Comparison of ENCODE assay signal across 8 cellular contexts in genomic region chr4:125085-125820, GRCh38. TPM values are rescaled to one million over a fixed set of nuclear protein-coding genes. Genes with fewer than 3 reads are reported as not detected.
DNase-seq lines count a peak whose midpoint lies in the region; ATAC-seq and TF ChIP-seq lines count a peak whose summit lies in the region.

No MANE protein-coding gene starts in this region.

- 2 to 7% (median 4%) methylated on average over 34 of the region's 34 CpGs for WGBS in ovary, 3 donors

- peak overlapping the region; percentile 82 for H3K4me3 ChIP-seq in ovary

- no peaks in the 10 kb centered on the region for H3K27me3 ChIP-seq in ovary

- no peaks in the 10 kb centered on the region for H3K36me3 ChIP-seq in ovary

- TF ChIP-seq POLR2A in ovary (IDR thresholded peaks at IDR 0.05) = no peak

- TF ChIP-seq CTCF in ovary (IDR thresholded peaks at IDR 0.05) = no peak

- TF ChIP-seq EP300 in ovary (IDR thresholded peaks at IDR 0.05) = no peak

- H3K27ac Mint-ChIP-seq in activated naive CD4-positive, alpha-beta T cell treated with anti-CD3 and anti-CD28 coated beads, Interleukin-2, amount 50 U/mL, for 72 hours = peak overlapping the region; percentile 92 to 100

- DNase-seq in DMS53 (lab: John Stamatoyannopoulos, UW) (peak; percentile 88), NCI-H1092 treated with DMSO at 0.1 percent for 48 hours (lab: John Stamatoyannopoulos, UW) (peak; percentile 36), Right ventricle myocardium inferior (ENCODE audit: missing footprints) (peak; percentile 74), ovary (peak in 4 of 5 donors; percentile 20 to 53 (median 27)), SHP77 treated with DMSO at 0.1 percent for 48 hours (lab: John Stamatoyannopoulos, UW) (no peak)
- peak in 1 of 2 donors; percentile 36 for DNase-seq in activated naive CD4-positive, alpha-beta T cell treated with anti-CD3 and anti-CD28 coated beads, Interleukin-2, amount 50 U/mL, for 72 hours (ENCODE audit: low spot score in 2 of 2)

- peak overlapping the region in 1 of 2 donors; percentile 75 for H3K27ac ChIP-seq in ovary

- ATAC-seq in GM21529 (IDR thresholded peaks at IDR 0.05; ENCODE audit: unreplicated experiment) (peak; percentile 12), Right ventricle myocardium inferior (peak; percentile 27), GM18861 (IDR thresholded peaks at IDR 0.05; ENCODE audit: unreplicated experiment) (no peak)
- ATAC-seq in activated naive CD4-positive, alpha-beta T cell treated with anti-CD3 and anti-CD28 coated beads, Interleukin-2, amount 50 U/mL, for 72 hours = peak; percentile 2 to 9

- peaks cover 57 to 59% of the 10 kb centered on the region in 2 donors for H3K36me3 Mint-ChIP-seq in activated naive CD4-positive, alpha-beta T cell treated with anti-CD3 and anti-CD28 coated beads, Interleukin-2, amount 50 U/mL, for 72 hours

- intact Hi-C loops in Right ventricle myocardium inferior (cut with DNase I) (no loop called here), ovary (cut with DNase I) (no loop called here)

- H3K4me1 ChIP-seq in ovary (ENCODE audit: insufficient read depth) = peaks cover 9% of the 10 kb centered on the region

- peaks cover 24% of the 10 kb centered on the region in 2 donors for H3K9me3 Mint-ChIP-seq in activated naive CD4-positive, alpha-beta T cell treated with anti-CD3 and anti-CD28 coated beads, Interleukin-2, amount 50 U/mL, for 72 hours

- peaks cover 0 to under 1% of the 10 kb centered on the region in 2 donors for H3K9me3 ChIP-seq in ovary

RNA-seq across cellular contexts. Expression of gene ZNF718, which starts 1.0 kb away (rescaled TPM):
- 1 to 10 TPM; 2.6 to 8.9 TPM for total RNA-seq in activated naive CD4-positive, alpha-beta T cell treated with anti-CD3 and anti-CD28 coated beads, Interleukin-2, amount 50 U/mL, for 72 hours
- total RNA-seq in Right ventricle myocardium inferior (6.3 TPM), ovary (10 to 100 TPM in 2 of 7 donors, 1 to 10 TPM in 5; 4.8 to 12.4 (median 7.7) TPM)
- 1 to 10 TPM; 2.5 to 2.8 TPM for polyA plus RNA-seq in ovary
